Comparison of ENCODE assay signal across 10 cellular contexts in the genomic region with DNA sequence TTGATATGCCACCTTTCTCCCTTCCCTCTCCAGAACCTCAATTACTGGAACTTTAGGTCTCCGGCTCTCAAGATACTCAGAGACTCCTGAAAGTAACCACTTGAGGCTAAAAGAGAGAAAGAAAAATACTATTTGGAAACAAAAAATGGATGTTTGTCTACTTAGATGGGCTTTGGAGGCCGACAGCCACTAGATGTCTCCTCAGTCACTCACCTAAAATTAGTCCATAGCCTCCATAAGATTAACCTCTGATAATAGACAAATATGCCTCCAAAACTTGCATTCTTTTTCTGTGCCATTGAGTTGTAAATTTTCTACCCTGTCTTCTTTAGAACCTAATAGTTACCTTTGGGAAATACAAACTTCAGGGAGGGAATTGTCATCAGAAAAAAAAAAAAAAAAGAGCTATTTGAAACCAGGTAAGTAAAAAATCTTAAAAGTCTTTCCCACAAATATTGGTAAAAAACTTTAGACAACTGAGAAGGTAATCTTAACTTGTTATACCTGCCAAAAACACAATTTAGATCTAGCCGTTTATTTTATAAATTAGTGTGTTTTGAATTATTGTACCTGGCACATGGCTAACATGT. TPM values are rescaled to one million over a fixed set of nuclear protein-coding genes. Genes with fewer than 3 reads are reported as not detected.
A peak's percentile ranks its signal among the peaks of the same experiment; 100 is the strongest.
DNase-seq lines count a peak whose midpoint lies in the region; FAIRE-seq and TF ChIP-seq lines count a peak whose summit lies in the region.
"Had no signal": no experiment of that assay in that cellular context is flagged by ENCODE, and none has a peak within 500 bp of the region (broad histone marks: within the 10 kb centered on the region; RNA-seq: fewer than 3 reads in every experiment).

No MANE protein-coding gene starts in this region.

- no peaks in the 10 kb centered on the region for H3K36me3 Mint-ChIP-seq in glutamatergic neuron (ENCODE audit: unreplicated experiment)

- intact Hi-C loops in kidney (cut with DNase I), result no loop called here

- no peak overlapping the region for H3K27ac Mint-ChIP-seq in glutamatergic neuron (ENCODE audit: unreplicated experiment)

- H3K27me3 Mint-ChIP-seq in glutamatergic neuron (ENCODE audit: unreplicated experiment), result no peaks in the 10 kb centered on the region

- H3K36me3 ChIP-seq in BE2C, result peaks cover 4% of the 10 kb centered on the region
- H3K36me3 ChIP-seq in kidney (ENCODE audit: control insufficient read depth in 1 of 2, insufficient read depth in 2 of 2, low read length in 2 of 2), result no peaks in the 10 kb centered on the region

- DNase-seq in BE2C (no peak), HCEC 1CT (peak; percentile 30), kidney (no peak), NCI-H2081 treated with DMSO at 0.1 percent for 48 hours (lab: John Stamatoyannopoulos, UW) (no peak), DMS79 (lab: John Stamatoyannopoulos, UW) (no peak), glutamatergic neuron (no peak)
- no peak for DNase-seq in activated CD4-positive, alpha-beta T cell treated with anti-CD3 and anti-CD28 coated beads, Interleukin-2, amount 50 U/mL, for 1 hour
- DNase-seq: activated CD4-positive, alpha-beta T cell treated with anti-CD3 and anti-CD28 coated beads for 48 hours; NCI-H748 treated with DMSO at 0.1 percent for 48 hours had no signal

- H3K27ac ChIP-seq in VCaP, result no peak overlapping the region
- no peak overlapping the region for H3K27ac ChIP-seq in kidney (ENCODE audit: low read depth in 2 of 2, low read length in 2 of 2)

- no peak for FAIRE-seq in kidney (lab: Jason Lieb, UNC)

- TF ChIP-seq CTCF in BE2C (IDR thresholded peaks at IDR 0.05; ENCODE audit: low read depth, low read length), result peak; percentile 47
- TF ChIP-seq CTCF in VCaP (conservative IDR thresholded peaks at IDR 0.05), result peak; percentile 77
- TF ChIP-seq CTCF in kidney (IDR thresholded peaks at IDR 0.05; ENCODE audit: borderline replicate concordance, extremely low read depth, insufficient read depth), result peak; percentile 15
- TF ChIP-seq CTCF in glutamatergic neuron (IDR thresholded peaks at IDR 0.05; ENCODE audit: partially characterized antibody, unreplicated experiment), result no peak

- H3K4me3 ChIP-seq in BE2C (ENCODE audit: low read depth, low read length), result no peak overlapping the region
- H3K4me3 ChIP-seq in kidney (ENCODE audit: low read length in 2 of 2), result no peak overlapping the region

- H3K4me1 Mint-ChIP-seq in glutamatergic neuron (ENCODE audit: low read depth, unreplicated experiment), result peaks cover 2% of the 10 kb centered on the region

- H3K9me3 Mint-ChIP-seq in glutamatergic neuron (ENCODE audit: unreplicated experiment), result no peaks in the 10 kb centered on the region

- no peaks in the 10 kb centered on the region for H3K27me3 ChIP-seq in BE2C

- no peak overlapping the region for H3K9ac ChIP-seq in kidney (ENCODE audit: low read length in 2 of 2)

- H3K4me3 Mint-ChIP-seq in glutamatergic neuron (ENCODE audit: unreplicated experiment), result no peak overlapping the region

- H3K9me3 ChIP-seq in BE2C, result no peaks in the 10 kb centered on the region
- H3K9me3 ChIP-seq in kidney (ENCODE audit: control insufficient read depth in 1 of 2, low read length in 2 of 2), result no peaks in the 10 kb centered on the region

- H3K4me1 ChIP-seq in BE2C (peaks cover 3% of the 10 kb centered on the region; the same call in 1 of the 2 replicates), kidney (ENCODE audit: control insufficient read depth in 1 of 2, insufficient read depth in 1 of 2, low read depth in 1 of 2, low read length in 2 of 2) (no peaks in the 10 kb centered on the region)

RNA-seq across cellular contexts. Expression of a gene that starts 11.2 kb away (rescaled TPM):
- 129 TPM for polyA plus RNA-seq in BE2C (2012; ENCODE audit: insufficient read depth, insufficient read length, low read depth)
- total RNA-seq in kidney (147 TPM), glutamatergic neuron (ENCODE audit: unreplicated experiment) (7.9 TPM)
- 37.3 TPM for polyA plus RNA-seq in kidney (ENCODE audit: insufficient read depth, low read depth, low replicate concordance)

RNA-seq across cellular contexts. Expression of a gene that starts 34.3 kb away (rescaled TPM):
- 121 TPM for polyA plus RNA-seq in BE2C (2012; ENCODE audit: insufficient read depth, insufficient read length, low read depth)
- 82.3 TPM for total RNA-seq in kidney
- 67.7 TPM for polyA plus RNA-seq in kidney (ENCODE audit: insufficient read depth, low read depth, low replicate concordance)
- 108 TPM for total RNA-seq in glutamatergic neuron (ENCODE audit: unreplicated experiment)

Comparison
In these comparisons a context has a peak if more than half of its experiments do, and no peak if none do; other contexts are left out.
1. RNA of a gene that starts 11.2 kb away (total RNA-seq): 147 TPM in kidney (single experiment); 7.9 TPM in glutamatergic neuron (single experiment); every median in the first group is over 10 times any median in the second.